ENCODE assay signal across 8 cellular contexts in the genomic region with DNA sequence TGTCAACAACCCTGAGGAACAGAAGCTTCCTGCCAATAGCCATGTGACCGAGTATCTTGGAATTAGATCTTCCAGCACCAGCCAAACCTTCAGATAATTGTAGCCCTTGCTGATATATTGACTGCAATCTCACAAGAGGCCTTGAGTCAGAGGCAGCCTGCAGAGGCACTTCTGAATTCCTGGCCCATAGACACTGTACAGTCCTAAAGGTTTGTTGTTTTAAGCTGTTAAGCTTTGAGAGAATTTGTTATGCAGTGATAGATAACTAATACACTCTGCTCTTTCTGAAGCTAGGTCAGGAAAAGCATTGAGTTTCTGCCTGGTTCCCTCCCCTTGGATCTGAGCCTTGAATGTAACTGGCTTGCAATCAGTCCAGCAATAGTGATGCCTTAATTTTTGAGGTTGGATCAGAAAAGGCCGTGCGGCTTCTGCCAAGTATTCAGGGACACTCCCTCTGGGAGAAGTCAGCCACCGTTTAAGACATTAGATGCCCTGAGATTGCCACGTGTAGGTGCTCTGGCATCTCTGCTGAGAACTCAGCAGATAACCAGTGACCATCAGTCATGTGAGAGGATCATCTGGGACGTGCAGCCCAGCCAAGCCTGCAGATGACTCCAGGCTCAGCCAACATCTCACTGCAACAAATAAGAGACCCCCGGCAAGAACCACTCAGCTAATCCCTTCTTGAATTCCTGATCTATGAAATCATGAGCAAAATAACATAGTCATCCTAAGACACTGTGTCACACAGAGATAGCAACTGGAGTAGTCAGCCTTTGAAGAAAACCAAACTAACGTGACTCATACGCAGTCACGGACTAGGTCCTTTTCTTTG.
DNase-seq lines count a peak whose midpoint lies in the region; TF ChIP-seq lines count a peak whose summit lies in the region.

No MANE protein-coding gene starts in this region.

- TF ChIP-seq CTCF in HFF-Myc (IDR thresholded peaks at IDR 0.05; ENCODE audit: low read depth, low read length, missing control alignments): no peak
- TF ChIP-seq CTCF in ascending aorta (IDR thresholded peaks at IDR 0.05): no peak
- TF ChIP-seq CTCF in hepatocyte (IDR thresholded peaks at IDR 0.05; ENCODE audit: poor library complexity): no peak
- no peak for TF ChIP-seq CTCF in suprapubic skin (IDR thresholded peaks at IDR 0.05)

- no peaks in the 10 kb centered on the region for H4K20me1 ChIP-seq in hepatocyte (ENCODE audit: insufficient read depth, poor library complexity, severe bottlenecking)

- CTCF ChIA-PET in activated naive CD4-positive, alpha-beta T cell treated with anti-CD3 and anti-CD28 coated beads for 36 hours (lab: Charles Lee): interaction anchor here (1.1 kb wide), 1 partner anchor 70 kb away, joined by 3 read pairs; no protein-coding TSS in a partner anchor

- H3K9me3 Mint-ChIP-seq in activated naive CD4-positive, alpha-beta T cell treated with anti-CD3 and anti-CD28 coated beads for 36 hours: no peaks in the 10 kb centered on the region

- H3K4me2 ChIP-seq in hepatocyte: no peak overlapping the region

- no peaks in the 10 kb centered on the region for H3K79me2 ChIP-seq in hepatocyte

- no peaks in the 10 kb centered on the region for H3K27me3 ChIP-seq in ascending aorta
- H3K27me3 ChIP-seq in hepatocyte: no peaks in the 10 kb centered on the region
- H3K27me3 ChIP-seq in suprapubic skin: no peaks in the 10 kb centered on the region

- no peak overlapping the region for H2AFZ ChIP-seq in hepatocyte

- H3K4me1 Mint-ChIP-seq in activated naive CD4-positive, alpha-beta T cell treated with anti-CD3 and anti-CD28 coated beads for 36 hours (ENCODE audit: low read depth): no peaks in the 10 kb centered on the region

- H3K9me2 ChIP-seq in hepatocyte (replicated peaks; ENCODE audit: insufficient read depth): no peaks in the 10 kb centered on the region

- H3K4me3 ChIP-seq in HFF-Myc (replicated peaks; ENCODE audit: low read depth, low read length) (no peak overlapping the region), ascending aorta (no peak overlapping the region), hepatocyte (no peak overlapping the region), suprapubic skin (no peak overlapping the region)

- no peak for TF ChIP-seq EP300 in suprapubic skin (IDR thresholded peaks at IDR 0.05)

- H3K4me3 Mint-ChIP-seq in activated naive CD4-positive, alpha-beta T cell treated with anti-CD3 and anti-CD28 coated beads for 36 hours: no peak overlapping the region

- no peaks in the 10 kb centered on the region for H3K36me3 Mint-ChIP-seq in activated naive CD4-positive, alpha-beta T cell treated with anti-CD3 and anti-CD28 coated beads for 36 hours (ENCODE audit: low read depth)

- TF ChIP-seq POLR2A in suprapubic skin (IDR thresholded peaks at IDR 0.05): no peak

- intact Hi-C loops in ascending aorta (cut with DNase I): loop anchor here (10.0 kb wide), 1 partner anchor 120 kb away; no protein-coding TSS in a partner anchor
- intact Hi-C loops in activated naive CD4-positive, alpha-beta T cell treated with anti-CD3 and anti-CD28 coated beads for 36 hours (cut with micrococcal nuclease): no loop called here

- no peak overlapping the region for H3K27ac Mint-ChIP-seq in activated naive CD4-positive, alpha-beta T cell treated with anti-CD3 and anti-CD28 coated beads for 36 hours

- DNase-seq in HFF-Myc (ENCODE audit: extremely low read depth, low read depth): peak; percentile 96
- DNase-seq in ascending aorta (ENCODE audit: low spot score in 2 of 2): peak in 1 of 2 donors; percentile 70
- peak; percentile 65 for DNase-seq in hepatocyte (ENCODE audit: low spot score)
- DNase-seq in suprapubic skin (ENCODE audit: low spot score in 2 of 2): peak in 1 of 2 donors; percentile 76
- no peak for DNase-seq in stimulated activated CD4-positive, alpha-beta T cell treated with anti-CD3 and anti-CD28 coated beads, Interleukin-15, amount 100 ng/mL, for 24 hours
- no peak for DNase-seq in activated naive CD4-positive, alpha-beta T cell treated with anti-CD3 and anti-CD28 coated beads for 36 hours
- DNase-seq in HUDEP-2 (lab: John Stamatoyannopoulos, UW; ENCODE audit: unreplicated experiment in 76 of 76): no peak
- DNase-seq in NCI-H1930 (lab: John Stamatoyannopoulos, UW): no peak

- H3K36me3 ChIP-seq in ascending aorta (no peaks in the 10 kb centered on the region), hepatocyte (replicated peaks; ENCODE audit: insufficient read depth, low read depth) (no peaks in the 10 kb centered on the region), suprapubic skin (no peaks in the 10 kb centered on the region)

- H3K9me3 ChIP-seq in ascending aorta (no peaks in the 10 kb centered on the region), hepatocyte (ENCODE audit: low read depth) (no peaks in the 10 kb centered on the region), suprapubic skin (no peaks in the 10 kb centered on the region)

- no peaks in the 10 kb centered on the region for H3K27me3 Mint-ChIP-seq in activated naive CD4-positive, alpha-beta T cell treated with anti-CD3 and anti-CD28 coated beads for 36 hours (ENCODE audit: low read depth)

- 63% methylated on average over 10 of the region's 10 CpGs for WGBS in hepatocyte (ENCODE audit: low lambda C conversion rate, missing lambda C conversion rate)
- WGBS in suprapubic skin: 64% methylated on average over 10 of the region's 10 CpGs

- H3K4me1 ChIP-seq in ascending aorta: peaks cover 2 to 8% of the 10 kb centered on the region in 2 donors
- no peaks in the 10 kb centered on the region for H3K4me1 ChIP-seq in hepatocyte (ENCODE audit: insufficient read depth)
- no peaks in the 10 kb centered on the region for H3K4me1 ChIP-seq in suprapubic skin

- H3K27ac ChIP-seq in ascending aorta (peak overlapping the region; percentile 17 to 29), hepatocyte (peak overlapping the region; percentile 81), suprapubic skin (peak overlapping the region; percentile 64)

Comparison
In these comparisons a context has a peak if more than half of its experiments do, and no peak if none do; other contexts are left out.
1. DNase-seq: peak in HFF-Myc (single experiment) and hepatocyte (single experiment); none in stimulated activated CD4-positive, alpha-beta T cell treated with anti-CD3 and anti-CD28 coated beads, Interleukin-15, amount 100 ng/mL, for 24 hours (single experiment), activated naive CD4-positive, alpha-beta T cell treated with anti-CD3 and anti-CD28 coated beads for 36 hours (single experiment), HUDEP-2 (0 of 76) and NCI-H1930 (0 of 2).
2. H3K27ac ChIP-seq: peak in every context shown above with its lines; median percentile 81 in hepatocyte; 64 in suprapubic skin; 23 in ascending aorta.